Comparison of ENCODE assay signal across 8 cellular contexts in genomic region chr11:76861490-76861953, GRCh38.
DNase-seq lines count a peak whose midpoint lies in the region; ATAC-seq and TF ChIP-seq lines count a peak whose summit lies in the region.

No MANE protein-coding gene starts in this region.

- H3K27ac Mint-ChIP-seq in nephron progenitor cell: no peak overlapping the region

- H3K4me1 Mint-ChIP-seq in nephron progenitor cell: peaks cover 24% of the 10 kb centered on the region

- H3K9ac ChIP-seq in NT2/D1 (ENCODE audit: insufficient read length, low read depth): peak overlapping the region; percentile 76

- ATAC-seq in HG03460 (IDR thresholded peaks at IDR 0.05; ENCODE audit: unreplicated experiment) (no peak), HG03354 (IDR thresholded peaks at IDR 0.05; ENCODE audit: poor library complexity, severe bottlenecking, unreplicated experiment) (no peak)

- peak overlapping the region; percentile 49 for H3K4me3 ChIP-seq in NT2/D1 (ENCODE audit: insufficient read length, low read depth)
- H3K4me3 ChIP-seq in effector memory CD4-positive, alpha-beta T cell (ENCODE audit: insufficient read depth, low read depth, low read length, poor library complexity, severe bottlenecking): peak overlapping the region; percentile 65

- no peaks in the 10 kb centered on the region for H3K9me3 Mint-ChIP-seq in nephron progenitor cell

- H3K27me3 Mint-ChIP-seq in nephron progenitor cell (ENCODE audit: low read depth, poor library complexity): peaks cover 9% of the 10 kb centered on the region

- no peak overlapping the region for H3K27ac ChIP-seq in effector memory CD4-positive, alpha-beta T cell (ENCODE audit: insufficient read depth, low read length, poor library complexity, severe bottlenecking)

- no peaks in the 10 kb centered on the region for H3K4me1 ChIP-seq in NT2/D1 (ENCODE audit: insufficient read depth, insufficient read length)
- H3K4me1 ChIP-seq in effector memory CD4-positive, alpha-beta T cell (ENCODE audit: control insufficient read depth, insufficient read depth, low read length, poor library complexity, severe bottlenecking): peaks cover 6% of the 10 kb centered on the region

- no peaks in the 10 kb centered on the region for H3K27me3 ChIP-seq in NT2/D1 (ENCODE audit: insufficient read depth, insufficient read length)
- no peaks in the 10 kb centered on the region for H3K27me3 ChIP-seq in effector memory CD4-positive, alpha-beta T cell (replicated peaks; ENCODE audit: control insufficient read depth, insufficient read depth, low read length, poor library complexity, severe bottlenecking)

- no peaks in the 10 kb centered on the region for H3K9me3 ChIP-seq in NT2/D1 (ENCODE audit: insufficient read depth, low read length)
- H3K9me3 ChIP-seq in effector memory CD4-positive, alpha-beta T cell (ENCODE audit: control insufficient read depth, low read length): no peaks in the 10 kb centered on the region

- H3K36me3 Mint-ChIP-seq in nephron progenitor cell (ENCODE audit: low read depth): no peaks in the 10 kb centered on the region

- TF ChIP-seq CTCF in nephron progenitor cell (IDR thresholded peaks at IDR 0.05): no peak

- H3K36me3 ChIP-seq in NT2/D1 (ENCODE audit: insufficient read depth, insufficient read length, low read length): no peaks in the 10 kb centered on the region
- H3K36me3 ChIP-seq in effector memory CD4-positive, alpha-beta T cell (ENCODE audit: control insufficient read depth, insufficient read depth, low read length): no peaks in the 10 kb centered on the region

- DNase-seq in DMS53 treated with DMSO at 0.1 percent for 48 hours (lab: John Stamatoyannopoulos, UW; ENCODE audit: unreplicated experiment) (peak; percentile 37), NT2/D1 (ENCODE audit: low read depth, low spot score) (no peak), nephron progenitor cell (no peak), NCI-H446 treated with DMSO at 0.1 percent for 48 hours (lab: John Stamatoyannopoulos, UW) (no peak), COLO668 (lab: John Stamatoyannopoulos, UW; ENCODE audit: unreplicated experiment) (no peak)
- DNase-seq in effector memory CD4-positive, alpha-beta T cell: no peak

- peak overlapping the region; percentile 89 for H3K4me3 Mint-ChIP-seq in nephron progenitor cell
